24 cellular contexts compared by ENCODE assay signal in the genomic region with DNA sequence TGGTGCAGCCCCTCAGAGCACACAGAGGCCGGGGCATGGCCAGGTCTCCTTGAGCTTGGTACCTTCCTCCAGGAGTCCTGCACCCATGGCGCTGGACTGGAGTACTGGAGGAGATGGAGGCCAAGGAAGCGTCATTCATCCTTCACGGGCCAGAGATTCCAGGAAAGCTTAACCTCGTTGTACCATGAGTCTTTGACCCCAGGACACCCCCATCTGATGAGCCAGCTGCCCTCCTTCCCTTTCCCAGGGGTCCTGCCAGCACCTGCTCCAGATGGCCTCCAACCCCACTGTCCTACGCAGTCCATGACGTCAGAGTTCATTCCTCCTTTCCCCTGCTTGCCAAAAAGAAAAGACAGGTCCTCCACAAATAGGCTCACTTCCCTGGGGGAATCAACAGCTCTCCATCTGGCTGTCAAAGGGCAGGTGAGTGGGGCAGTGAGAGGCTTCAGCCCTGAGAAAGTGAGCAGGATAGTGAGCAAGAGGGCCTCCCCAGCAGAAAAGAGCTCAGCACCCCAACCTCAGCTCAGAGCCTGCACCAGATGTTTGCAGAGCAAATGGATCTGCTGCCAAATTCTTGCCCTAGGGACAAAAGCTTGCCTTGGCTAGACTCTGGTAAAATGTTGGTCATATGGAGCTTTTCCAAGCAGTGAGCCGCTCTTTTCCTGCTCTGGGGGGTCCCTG. TPM values are rescaled to one million over a fixed set of nuclear protein-coding genes. Genes with fewer than 3 reads are reported as not detected.
DNase-seq lines count a peak whose midpoint lies in the region; ATAC-seq and TF ChIP-seq lines count a peak whose summit lies in the region.
"Had no signal": no experiment of that assay in that cellular context is flagged by ENCODE, and none has a peak within 500 bp of the region (broad histone marks: within the 10 kb centered on the region; RNA-seq: fewer than 3 reads in every experiment).

No MANE protein-coding gene starts in this region.

- H3K9me3 ChIP-seq in osteoblast (ENCODE audit: low read depth, low read length) (no peaks in the 10 kb centered on the region), uterus (no peaks in the 10 kb centered on the region)
- H3K9me3 ChIP-seq: esophagus muscularis mucosa, mucosa of descending colon, vagina had no signal

- no peaks in the 10 kb centered on the region for H3K9me3 Mint-ChIP-seq in activated CD8-positive, alpha-beta memory T cell treated with anti-CD3 and anti-CD28 coated beads, Interleukin-2, amount 10 ng/mL, durations not matched to agents 7 days and 5 days (ENCODE audit: low read depth)
- H3K9me3 Mint-ChIP-seq: activated naive CD4-positive, alpha-beta T cell treated with anti-CD3 and anti-CD28 coated beads, Interleukin-2, amount 50 U/mL, for 24 hours; CD8-positive, alpha-beta T cell; stimulated activated naive B cell treated with anti-CD40 and anti-IgM and Interleukin-4, amounts not matched to agents 10 μg/mL and 1 μg/mL and 100 μg/mL, for 72 hours had no signal

- TF ChIP-seq POLR2A in uterus (IDR thresholded peaks at IDR 0.05): no peak

- DNase-seq in activated CD8-positive, alpha-beta memory T cell treated with anti-CD3 and anti-CD28 coated beads, Interleukin-2, amount 10 ng/mL, durations not matched to agents 7 days and 5 days: peak; percentile 35
- DNase-seq in activated CD8-positive, alpha-beta memory T cell treated with anti-CD3 and anti-CD28 coated beads, Interleukin-2, amount 50 U/mL, for 4 hours: no peak
- DNase-seq in fibroblast of peridontal ligament (ENCODE audit: extremely low read depth) (peak; percentile 45), osteoblast (ENCODE audit: insufficient read length, low spot score, missing footprints) (peak; percentile 93), uterus (peak; percentile 74 to 82), UCSD-AML1 (lab: John Stamatoyannopoulos, UW; ENCODE audit: unreplicated experiment) (no peak), RKO (ENCODE audit: low spot score) (no peak)
- DNase-seq: activated T-cell treated with anti-CD3 and anti-CD28 coated beads, Interleukin-2, amount 50 U/mL, for 1 hour; hippocampal formation; kidney glomerular epithelial cell; NCI-H2107; SIG-M5; stimulated activated naive B cell treated with anti-CD40 and anti-IgM and Interleukin-4, amounts not matched to agents 10 μg/mL and 1 μg/mL and 100 μg/mL, for 72 hours had no signal

- H4K20me1 ChIP-seq in osteoblast (ENCODE audit: insufficient read depth, low read length): no peaks in the 10 kb centered on the region

- no peak overlapping the region for H2AFZ ChIP-seq in osteoblast (ENCODE audit: low read length)

- no peak overlapping the region for H3K27ac Mint-ChIP-seq in activated CD8-positive, alpha-beta memory T cell treated with anti-CD3 and anti-CD28 coated beads, Interleukin-2, amount 10 ng/mL, durations not matched to agents 7 days and 5 days
- H3K27ac Mint-ChIP-seq: activated naive CD4-positive, alpha-beta T cell treated with anti-CD3 and anti-CD28 coated beads, Interleukin-2, amount 50 U/mL, for 24 hours; CD8-positive, alpha-beta T cell; stimulated activated naive B cell treated with anti-CD40 and anti-IgM and Interleukin-4, amounts not matched to agents 10 μg/mL and 1 μg/mL and 100 μg/mL, for 72 hours had no signal

- H3K4me1 ChIP-seq in osteoblast (ENCODE audit: insufficient read depth, low read length) (peaks cover 3% of the 10 kb centered on the region), uterus (peaks cover 0 to 10% of the 10 kb centered on the region in 2 donors)

- TF ChIP-seq CTCF in osteoblast (IDR thresholded peaks at IDR 0.05; ENCODE audit: extremely low read depth, low read depth, low read length) (no peak), uterus (IDR thresholded peaks at IDR 0.05) (no peak)

- H3K4me3 Mint-ChIP-seq in activated CD8-positive, alpha-beta memory T cell treated with anti-CD3 and anti-CD28 coated beads, Interleukin-2, amount 10 ng/mL, durations not matched to agents 7 days and 5 days: no peak overlapping the region
- H3K4me3 Mint-ChIP-seq: activated naive CD4-positive, alpha-beta T cell treated with anti-CD3 and anti-CD28 coated beads, Interleukin-2, amount 50 U/mL, for 24 hours; CD8-positive, alpha-beta T cell; stimulated activated naive B cell treated with anti-CD40 and anti-IgM and Interleukin-4, amounts not matched to agents 10 μg/mL and 1 μg/mL and 100 μg/mL, for 72 hours had no signal

- H3K36me3 ChIP-seq in osteoblast (ENCODE audit: insufficient read depth, low read length): no peaks in the 10 kb centered on the region
- no peaks in the 10 kb centered on the region for H3K36me3 ChIP-seq in uterus
- H3K36me3 ChIP-seq: esophagus muscularis mucosa, vagina had no signal

- peaks cover 8% of the 10 kb centered on the region for H3K4me1 Mint-ChIP-seq in activated CD8-positive, alpha-beta memory T cell treated with anti-CD3 and anti-CD28 coated beads, Interleukin-2, amount 10 ng/mL, durations not matched to agents 7 days and 5 days

- ATAC-seq in activated CD8-positive, alpha-beta memory T cell treated with anti-CD3 and anti-CD28 coated beads, Interleukin-2, amount 10 ng/mL, durations not matched to agents 7 days and 5 days: no peak
- ATAC-seq in HG02884 (IDR thresholded peaks at IDR 0.05; ENCODE audit: unreplicated experiment): no peak
- ATAC-seq: CD8-positive, alpha-beta T cell; stimulated activated naive B cell treated with anti-CD40 and anti-IgM and Interleukin-4, amounts not matched to agents 10 μg/mL and 1 μg/mL and 100 μg/mL, for 72 hours had no signal

- H3K36me3 Mint-ChIP-seq in activated CD8-positive, alpha-beta memory T cell treated with anti-CD3 and anti-CD28 coated beads, Interleukin-2, amount 10 ng/mL, durations not matched to agents 7 days and 5 days: no peaks in the 10 kb centered on the region
- H3K36me3 Mint-ChIP-seq: activated naive CD4-positive, alpha-beta T cell treated with anti-CD3 and anti-CD28 coated beads, Interleukin-2, amount 50 U/mL, for 24 hours; CD8-positive, alpha-beta T cell; stimulated activated naive B cell treated with anti-CD40 and anti-IgM and Interleukin-4, amounts not matched to agents 10 μg/mL and 1 μg/mL and 100 μg/mL, for 72 hours had no signal

- H3K4me3 ChIP-seq in osteoblast (ENCODE audit: insufficient read depth, low read length) (no peak overlapping the region), uterus (no peak overlapping the region)
- H3K4me3 ChIP-seq: dorsolateral prefrontal cortex, esophagus muscularis mucosa, mucosa of descending colon, smooth muscle cell, vagina had no signal

- H3K79me2 ChIP-seq in osteoblast (ENCODE audit: insufficient read depth, low read length): no peaks in the 10 kb centered on the region

- H3K27me3 ChIP-seq in osteoblast (ENCODE audit: insufficient read depth, low read length) (peaks cover 58% of the 10 kb centered on the region), uterus (no peaks in the 10 kb centered on the region)
- H3K27me3 ChIP-seq: vagina had no signal

- CTCF ChIA-PET in activated CD8-positive, alpha-beta memory T cell treated with anti-CD3 and anti-CD28 coated beads, Interleukin-2, amount 10 ng/mL, durations not matched to agents 7 days and 5 days (lab: Charles Lee): interaction anchor here (1.1 kb wide), 1 partner anchor 9 kb away, joined by 3 read pairs; no protein-coding TSS in a partner anchor

- peaks cover 33% of the 10 kb centered on the region for H3K27me3 Mint-ChIP-seq in activated CD8-positive, alpha-beta memory T cell treated with anti-CD3 and anti-CD28 coated beads, Interleukin-2, amount 10 ng/mL, durations not matched to agents 7 days and 5 days

- H3K4me2 ChIP-seq in osteoblast (ENCODE audit: insufficient read depth, low read length): no peak overlapping the region
- H3K4me2 ChIP-seq: smooth muscle cell had no signal

- intact Hi-C loops in uterus (cut with DNase I; ENCODE audit: low total_unique reads): no loop called here

- H3K27ac ChIP-seq in osteoblast (ENCODE audit: low read depth, low read length) (no peak overlapping the region), uterus (peak overlapping the region in 1 of 2 donors; percentile 45)
- H3K27ac ChIP-seq: dorsolateral prefrontal cortex, esophagus muscularis mucosa, vagina had no signal

RNA-seq across cellular contexts. Expression of a gene that starts 4.5 kb away (rescaled TPM):
- total RNA-seq in activated CD8-positive, alpha-beta memory T cell treated with anti-CD3 and anti-CD28 coated beads, Interleukin-2, amount 10 ng/mL, durations not matched to agents 7 days and 5 days: not detected
- total RNA-seq in osteoblast (not detected in 2 replicates), uterus (1 to 10 TPM in 1 of 4 donors, not detected in 3; 4.3 TPM)
- total RNA-seq: A673; omental fat pad; smooth muscle cell; T-helper 2 cell treated with Interferon-gamma antibody and Interleukin-4, amounts not matched to agents 100 ng/mL and 5 ng/mL, for 36 hours had no signal

RNA-seq across cellular contexts. Expression of a gene that starts 30.8 kb away (rescaled TPM):
- 10 to 100 TPM; 25.4 to 39.4 TPM for total RNA-seq in activated CD8-positive, alpha-beta memory T cell treated with anti-CD3 and anti-CD28 coated beads, Interleukin-2, amount 10 ng/mL, durations not matched to agents 7 days and 5 days
- 21.2 and 28.2 TPM in 2 replicates for total RNA-seq in osteoblast
- 10 to 100 TPM; 10.3 to 63.9 (median 29.7) TPM for total RNA-seq in uterus

Comparison
In these comparisons a context has a peak if more than half of its experiments do, and no peak if none do; other contexts are left out.
1. DNase-seq: peak in activated CD8-positive, alpha-beta memory T cell treated with anti-CD3 and anti-CD28 coated beads, Interleukin-2, amount 10 ng/mL, durations not matched to agents 7 days and 5 days (single experiment), fibroblast of peridontal ligament (single experiment), osteoblast (single experiment) and uterus (2 of 2); none in activated CD8-positive, alpha-beta memory T cell treated with anti-CD3 and anti-CD28 coated beads, Interleukin-2, amount 50 U/mL, for 4 hours (single experiment), UCSD-AML1 (single experiment) and RKO (single experiment).